Comparison of ENCODE assay signal across 1 cellular context in genomic region chr17:37489197-37490001, GRCh38.
TF ChIP-seq lines count a peak whose summit lies in the region.

A gene with protein sequence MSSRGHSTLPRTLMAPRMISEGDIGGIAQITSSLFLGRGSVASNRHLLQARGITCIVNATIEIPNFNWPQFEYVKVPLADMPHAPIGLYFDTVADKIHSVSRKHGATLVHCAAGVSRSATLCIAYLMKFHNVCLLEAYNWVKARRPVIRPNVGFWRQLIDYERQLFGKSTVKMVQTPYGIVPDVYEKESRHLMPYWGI (plus strand): TSS chr17:37489891. CDS start chr17:37512273, 22,382 bp downstream.

TF ChIP-seq in GM12878, 131 proteins besides CTCF, POLR2A, EP300 and RAD21 (continued from another document):
- TF ChIP-seq ZBTB11 (CRISPR knock-in tag; IDR thresholded peaks at IDR 0.05), result no peak
- peak; percentile 32; the same call in 1 of the 2 replicates for TF ChIP-seq NBN (IDR thresholded peaks at IDR 0.05)
- no peak for TF ChIP-seq CBX3 (IDR thresholded peaks at IDR 0.05; ENCODE audit: borderline replicate concordance, low read depth)
- peak; percentile 46 for TF ChIP-seq GATAD2B (conservative IDR thresholded peaks at IDR 0.05; ENCODE audit: low read depth)
- no peak for TF ChIP-seq ZNF592 (IDR thresholded peaks at IDR 0.05)
- TF ChIP-seq HCFC1 (IDR thresholded peaks at IDR 0.05; ENCODE audit: low read length), result no peak
- peak; percentile 60; the same call in 1 of the 2 replicates for TF ChIP-seq SIN3A (IDR thresholded peaks at IDR 0.05; ENCODE audit: low read depth, low read length)
